Comparison of ENCODE assay signal across 19 cellular contexts in genomic region chr2:86825728-86826386, GRCh38. TPM values are rescaled to one million over a fixed set of nuclear protein-coding genes. Genes with fewer than 3 reads are reported as not detected.
DNase-seq lines count a peak whose midpoint lies in the region; ATAC-seq lines count a peak whose summit lies in the region.
"Had no signal": no experiment of that assay in that cellular context is flagged by ENCODE, and none has a peak within 500 bp of the region (broad histone marks: within the 10 kb centered on the region; RNA-seq: fewer than 3 reads in every experiment).

No MANE protein-coding gene starts in this region.

- no peak overlapping the region for H3K4ac ChIP-seq in neuronal stem cell (ENCODE audit: low read length)

- H3K27ac ChIP-seq in neuronal stem cell (replicated peaks; ENCODE audit: low read length) = no peak overlapping the region
- H3K27ac ChIP-seq: 22Rv1, GM23248 had no signal

- peak; percentile 51 for DNase-seq in NCI-H2107 treated with DMSO at 0.1 percent for 48 hours (lab: John Stamatoyannopoulos, UW; ENCODE audit: unreplicated experiment)
- DNase-seq in NCI-H2107 (lab: John Stamatoyannopoulos, UW) = no peak
- DNase-seq in activated naive CD4-positive, alpha-beta T cell treated with anti-CD3 and anti-CD28 coated beads, Interleukin-2, amount 50 U/mL, for 16 hours = peak; percentile 22
- DNase-seq in neuronal stem cell (ENCODE audit: low spot score) = no peak
- DNase-seq in mesenteric fat pad (ENCODE audit: low spot score) = no peak
- DNase-seq: caudate nucleus; GF-D8; GM23248; NCI-H146; retina; SHP77 treated with DMSO at 0.1 percent for 48 hours; stimulated activated CD4-positive, alpha-beta T cell treated with anti-CD3 and anti-CD28 coated beads, Interleukin-4, amount 100 ng/mL, for 24 hours had no signal

- peak overlapping the region; percentile 49 for H2AFZ ChIP-seq in neuronal stem cell (ENCODE audit: low read length)
- H2AFZ ChIP-seq: GM23248 had no signal

- H3K79me1 ChIP-seq in neuronal stem cell (ENCODE audit: low read depth, low read length) = no peaks in the 10 kb centered on the region

- peaks cover 13% of the 10 kb centered on the region for H3K9me3 Mint-ChIP-seq in T-helper 1 cell treated with Interleukin-12 subunit alpha and Interleukin-12 subunit beta and Interleukin-4 antibody, amounts not matched to agents 30 μg/mL and 1 μg/mL, for 36 hours

- no peak overlapping the region for H2AK5ac ChIP-seq in neuronal stem cell (ENCODE audit: low read depth, low read length)

- peaks cover 3 to 7% of the 10 kb centered on the region in 2 donors for H3K4me1 ChIP-seq in neuronal stem cell (ENCODE audit: control insufficient read depth in 2 of 2, insufficient read depth in 1 of 2, low read depth in 1 of 2, low read length in 2 of 2)

- WGBS in neuronal stem cell (ENCODE audit: extremely low coverage in 2 of 2, insufficient read length in 2 of 2, insufficient replicate concordance in 1 of 2), 2 donors = no CpG with 5 or more reads among the region's 15 CpGs

- H3K4me2 ChIP-seq in neuronal stem cell (ENCODE audit: insufficient read depth, low read length, poor library complexity, severe bottlenecking) = no peak overlapping the region

- no peaks in the 10 kb centered on the region for H3K9me3 ChIP-seq in neuronal stem cell (replicated peaks in 1 of 2; ENCODE audit: control insufficient read depth in 2 of 2, insufficient read depth in 1 of 2, low read depth in 1 of 2, low read length in 2 of 2)

- peak overlapping the region; percentile 7 for H3K18ac ChIP-seq in neuronal stem cell (ENCODE audit: low read length)

- H3K9ac ChIP-seq in neuronal stem cell (ENCODE audit: low read depth, low read length, poor library complexity) = peak overlapping the region; percentile 14
- H3K9ac ChIP-seq: GM23248 had no signal

- no peak overlapping the region for H2BK120ac ChIP-seq in neuronal stem cell (ENCODE audit: low read depth, low read length)

- H3K27ac Mint-ChIP-seq in T-helper 1 cell treated with Interleukin-12 subunit alpha and Interleukin-12 subunit beta and Interleukin-4 antibody, amounts not matched to agents 30 μg/mL and 1 μg/mL, for 36 hours = peak overlapping the region; percentile 83
- H3K27ac Mint-ChIP-seq: nephron had no signal

- H4K91ac ChIP-seq in neuronal stem cell (ENCODE audit: low read depth, low read length, poor library complexity) = no peak overlapping the region

- H2BK15ac ChIP-seq in neuronal stem cell (ENCODE audit: low read length) = no peak overlapping the region

- peaks cover 3% of the 10 kb centered on the region for H3K36me3 Mint-ChIP-seq in T-helper 1 cell treated with Interleukin-12 subunit alpha and Interleukin-12 subunit beta and Interleukin-4 antibody, amounts not matched to agents 30 μg/mL and 1 μg/mL, for 36 hours (ENCODE audit: low read depth)

- H3K36me3 ChIP-seq in neuronal stem cell (replicated peaks in 1 of 2; ENCODE audit: control insufficient read depth in 2 of 2, insufficient read depth in 2 of 2, low read length in 2 of 2) = no peaks in the 10 kb centered on the region

- H3K14ac ChIP-seq in neuronal stem cell (ENCODE audit: low read length) = no peak overlapping the region

- no peak overlapping the region for H2BK12ac ChIP-seq in neuronal stem cell (ENCODE audit: low read length)

- peak overlapping the region; percentile 68 for H3K4me3 Mint-ChIP-seq in T-helper 1 cell treated with Interleukin-12 subunit alpha and Interleukin-12 subunit beta and Interleukin-4 antibody, amounts not matched to agents 30 μg/mL and 1 μg/mL, for 36 hours
- H3K4me3 Mint-ChIP-seq: nephron had no signal

- H3K4me3 ChIP-seq in neuronal stem cell (ENCODE audit: low read length in 2 of 2) = no peak overlapping the region
- H3K4me3 ChIP-seq: GM23248, K562 had no signal

- H3K27me3 ChIP-seq in neuronal stem cell (ENCODE audit: control insufficient read depth in 3 of 3, insufficient read depth in 3 of 3, low read depth in 1 of 3, low read length in 3 of 3) = peaks cover 0 to 4% (median 0%) of the 10 kb centered on the region in 3 experiments

- no peaks in the 10 kb centered on the region for H3K27me3 Mint-ChIP-seq in T-helper 1 cell treated with Interleukin-12 subunit alpha and Interleukin-12 subunit beta and Interleukin-4 antibody, amounts not matched to agents 30 μg/mL and 1 μg/mL, for 36 hours (ENCODE audit: low read depth)

- H4K8ac ChIP-seq in neuronal stem cell (ENCODE audit: low read depth, low read length) = no peak overlapping the region

- ATAC-seq in HG03565 (IDR thresholded peaks at IDR 0.05; ENCODE audit: unreplicated experiment) (no peak), HG03097 (IDR thresholded peaks at IDR 0.05; ENCODE audit: low FRiP score, unreplicated experiment) (no peak)
- ATAC-seq: K562 had no signal

- no peak overlapping the region for H2BK5ac ChIP-seq in neuronal stem cell (ENCODE audit: low read length)

- no peak overlapping the region for H3K23ac ChIP-seq in neuronal stem cell (ENCODE audit: low read depth, low read length, poor library complexity)

- peaks cover 21% of the 10 kb centered on the region for H3K4me1 Mint-ChIP-seq in T-helper 1 cell treated with Interleukin-12 subunit alpha and Interleukin-12 subunit beta and Interleukin-4 antibody, amounts not matched to agents 30 μg/mL and 1 μg/mL, for 36 hours (ENCODE audit: low read depth)
- H3K4me1 Mint-ChIP-seq: nephron had no signal

RNA-seq across cellular contexts. Expression of gene CD8A, which starts 35.1 kb away (rescaled TPM):
- polyA plus RNA-seq in neuronal stem cell (2013, experiment 1 of 2) = 0.10 TPM
- polyA plus RNA-seq in neuronal stem cell (2013, experiment 2 of 2) = 0.11 TPM
- total RNA-seq in mesenteric fat pad = 2.8 TPM
- total RNA-seq: endothelial cell of umbilical vein had no signal
- polyA plus RNA-seq: endothelial cell of umbilical vein, GM23248, K562 had no signal

RNA-seq across cellular contexts. Expression of gene CD8B, which starts 35.8 kb away (rescaled TPM):
- polyA plus RNA-seq in neuronal stem cell (2013, experiment 1 of 2) = 0.20 TPM
- polyA plus RNA-seq in neuronal stem cell (2013, experiment 2 of 2) = 0.14 TPM
- total RNA-seq in mesenteric fat pad = 0.67 TPM
- total RNA-seq: endothelial cell of umbilical vein, GM23248, K562 had no signal
- polyA plus RNA-seq: endothelial cell of umbilical vein, GM23248, K562 had no signal

Comparison
In these comparisons a context has a peak if more than half of its experiments do, and no peak if none do; other contexts are left out.
1. DNase-seq: peak in NCI-H2107 treated with DMSO at 0.1 percent for 48 hours (single experiment) and activated naive CD4-positive, alpha-beta T cell treated with anti-CD3 and anti-CD28 coated beads, Interleukin-2, amount 50 U/mL, for 16 hours (single experiment); none in NCI-H2107 (single experiment), neuronal stem cell (single experiment) and mesenteric fat pad (single experiment).